Comparison of ENCODE assay signal across 9 cellular contexts in genomic region chr1:30744060-30744756, GRCh38. TPM values are rescaled to one million over a fixed set of nuclear protein-coding genes. Genes with fewer than 3 reads are reported as not detected.
DNase-seq lines count a peak whose midpoint lies in the region; ATAC-seq and TF ChIP-seq lines count a peak whose summit lies in the region.
"Had no signal": no experiment of that assay in that cellular context is flagged by ENCODE, and none has a peak within 500 bp of the region (broad histone marks: within the 10 kb centered on the region; RNA-seq: fewer than 3 reads in every experiment).

No MANE protein-coding gene starts in this region.

- H3K27me3 ChIP-seq in SK-N-SH (ENCODE audit: insufficient read depth) (no peaks in the 10 kb centered on the region), heart left ventricle (peaks cover 0 to 4% (median 0%) of the 10 kb centered on the region in 9 donors)
- H3K27me3 ChIP-seq: pancreas had no signal

- H3K27ac ChIP-seq in SK-N-SH (ENCODE audit: low read depth in 2 of 2, low read length in 1 of 2) (no peak overlapping the region), heart left ventricle (peak overlapping the region in 1 of 12 donors; percentile 83)
- H3K27ac ChIP-seq: pancreas had no signal

- H3K9ac ChIP-seq in SK-N-SH, result no peak overlapping the region

- no peak for TF ChIP-seq RAD21 in SK-N-SH (IDR thresholded peaks at IDR 0.05; ENCODE audit: low read length)

- H3K27me3 Mint-ChIP-seq in activated naive CD8-positive, alpha-beta T cell treated with anti-CD3 and anti-CD28 coated beads for 36 hours, result no peaks in the 10 kb centered on the region

- TF ChIP-seq CTCF in SK-N-SH (IDR thresholded peaks at IDR 0.05) (no peak), heart left ventricle (IDR thresholded peaks at IDR 0.05) (no peak)

- H3K36me3 ChIP-seq in SK-N-SH (replicated peaks in 1 of 2; ENCODE audit: control insufficient read depth in 1 of 2, insufficient read depth in 2 of 2, low read length in 1 of 2) (no peaks in the 10 kb centered on the region), heart left ventricle (peaks cover 0 to 34% (median 0%) of the 10 kb centered on the region in 9 donors)
- H3K36me3 ChIP-seq: pancreas had no signal

- no peak for TF ChIP-seq POLR2A in heart left ventricle (IDR thresholded peaks at IDR 0.05)

- H3F3A ChIP-seq in SK-N-SH (replicated peaks; ENCODE audit: insufficient read depth), result no peaks in the 10 kb centered on the region

- no peaks in the 10 kb centered on the region for H4K20me1 ChIP-seq in SK-N-SH (ENCODE audit: insufficient read depth)

- H3K9me3 ChIP-seq in SK-N-SH (no peaks in the 10 kb centered on the region), heart left ventricle (no peaks in the 10 kb centered on the region)
- H3K9me3 ChIP-seq: pancreas had no signal

- DNase-seq in SK-N-SH, result no peak
- DNase-seq in activated naive CD8-positive, alpha-beta T cell treated with anti-CD3 and anti-CD28 coated beads for 36 hours, result peak; percentile 73
- DNase-seq in stimulated activated CD8-positive, alpha-beta memory T cell treated with anti-CD3 and anti-CD28 coated beads, Interleukin-4, amount 100 ng/mL, for 48 hours, result peak; percentile 67
- DNase-seq in iPS-NIHi7 (ENCODE audit: extremely low spot score), result no peak
- no peak for DNase-seq in heart left ventricle
- DNase-seq in DMS53 treated with DMSO at 0.1 percent for 48 hours (lab: John Stamatoyannopoulos, UW; ENCODE audit: unreplicated experiment), result no peak

- no peak overlapping the region for H3K4me2 ChIP-seq in SK-N-SH

- H3K9me3 Mint-ChIP-seq in activated naive CD8-positive, alpha-beta T cell treated with anti-CD3 and anti-CD28 coated beads for 36 hours, result no peaks in the 10 kb centered on the region

- POLR2A ChIA-PET in SK-N-SH (lab: Yijun Ruan, JAX), result interaction anchor here (0.9 kb wide), 1 partner anchor 8 kb away, joined by 3 read pairs; no protein-coding TSS in a partner anchor

- no peak for TF ChIP-seq EP300 in SK-N-SH (IDR thresholded peaks at IDR 0.05; ENCODE audit: borderline replicate concordance in 1 of 2, low read depth in 1 of 2, low read length in 1 of 2)

- intact Hi-C loops in heart left ventricle (cut with DNase I), result no loop called here

- peaks cover 61% of the 10 kb centered on the region for H3K36me3 Mint-ChIP-seq in activated naive CD8-positive, alpha-beta T cell treated with anti-CD3 and anti-CD28 coated beads for 36 hours

- peaks cover 93% of the 10 kb centered on the region for H3K4me1 Mint-ChIP-seq in activated naive CD8-positive, alpha-beta T cell treated with anti-CD3 and anti-CD28 coated beads for 36 hours

- no peaks in the 10 kb centered on the region for H3K79me2 ChIP-seq in SK-N-SH (ENCODE audit: insufficient read depth)

- 80% methylated on average over 7 of the region's 7 CpGs for WGBS in SK-N-SH (ENCODE audit: low lambda C conversion rate)
- WGBS in heart left ventricle, 4 donors, result 71 to 87% (median 77%) methylated on average over 7 of the region's 7 CpGs

- H3K4me3 ChIP-seq in SK-N-SH (ENCODE audit: low read depth in 2 of 2, low read length in 1 of 2) (no peak overlapping the region), heart left ventricle (peak overlapping the region in 1 of 12 donors; percentile 23)
- H3K4me3 ChIP-seq: pancreas had no signal

- peak overlapping the region; percentile 98 for H3K27ac Mint-ChIP-seq in activated naive CD8-positive, alpha-beta T cell treated with anti-CD3 and anti-CD28 coated beads for 36 hours

- H3K9me2 ChIP-seq in SK-N-SH, result no peaks in the 10 kb centered on the region

- H3K4me1 ChIP-seq in SK-N-SH (ENCODE audit: control insufficient read depth in 1 of 2, insufficient read depth in 2 of 2, low read depth in 1 of 2, low read length in 1 of 2) (peaks cover 0 to 11% of the 10 kb centered on the region in 2 experiments; a peak in 1 of 4 replicates), heart left ventricle (peaks cover 0 to 88% (median 0%) of the 10 kb centered on the region in 12 donors)

- H3K4me3 Mint-ChIP-seq in activated naive CD8-positive, alpha-beta T cell treated with anti-CD3 and anti-CD28 coated beads for 36 hours, result peak overlapping the region; percentile 69

- ATAC-seq in SK-N-SH treated with all-trans-retinoic acid at 6 μM for 48 hours, result no peak; the same call in 2 of the 3 replicates
- ATAC-seq in HG03108 (IDR thresholded peaks at IDR 0.05; ENCODE audit: unreplicated experiment), result peak; percentile 33
- ATAC-seq in heart left ventricle, result no peak

- CTCF ChIA-PET in SK-N-SH (lab: Yijun Ruan, JAX), result interaction anchor here (0.9 to 1.8 kb wide), 5 partner anchors 25 to 58 kb away, joined by 3 to 9 read pairs (median 7); no protein-coding TSS in a partner anchor

- H2AFZ ChIP-seq in SK-N-SH (ENCODE audit: low read depth), result no peak overlapping the region

TF ChIP-seq in SK-N-SH, 30 proteins besides CTCF, POLR2A, EP300 and RAD21:
- TF ChIP-seq JUND (IDR thresholded peaks at IDR 0.05), result no peak
- peak; percentile 9; the same call in 1 of the 2 replicates for TF ChIP-seq FOSL2 (IDR thresholded peaks at IDR 0.05; ENCODE audit: borderline replicate concordance, low read depth)

TF ChIP-seq in SK-N-SH treated with all-trans-retinoic acid at 6 μM for 48 hours, 23 proteins besides CTCF, POLR2A, EP300 and RAD21 (continues in another document):
- no peak for TF ChIP-seq ARNTL (CRISPR knock-in tag; IDR thresholded peaks at IDR 0.05; ENCODE audit: borderline replicate concordance, low read depth)
- no peak for TF ChIP-seq TCF4 (CRISPR knock-in tag; IDR thresholded peaks at IDR 0.05; ENCODE audit: borderline replicate concordance)
- TF ChIP-seq GLIS3 (CRISPR knock-in tag; IDR thresholded peaks at IDR 0.05), result no peak
- no peak for TF ChIP-seq ESRRG (CRISPR knock-in tag; IDR thresholded peaks at IDR 0.05)
- no peak for TF ChIP-seq RARB (CRISPR knock-in tag; IDR thresholded peaks at IDR 0.05)
- TF ChIP-seq PATZ1 (CRISPR knock-in tag; IDR thresholded peaks at IDR 0.05; ENCODE audit: borderline replicate concordance), result no peak
- no peak for TF ChIP-seq CSDC2 (CRISPR knock-in tag; IDR thresholded peaks at IDR 0.05)
- TF ChIP-seq CREB5 (CRISPR knock-in tag; IDR thresholded peaks at IDR 0.05; ENCODE audit: low read depth), result no peak
- no peak for TF ChIP-seq CSRNP3 (CRISPR knock-in tag; IDR thresholded peaks at IDR 0.05)
- TF ChIP-seq ZNF70 (CRISPR knock-in tag; IDR thresholded peaks at IDR 0.05), result no peak
- TF ChIP-seq ZNF565 (CRISPR knock-in tag; conservative IDR thresholded peaks at IDR 0.05; ENCODE audit: low read depth), result no peak
- TF ChIP-seq PPARA (CRISPR knock-in tag; IDR thresholded peaks at IDR 0.05; ENCODE audit: borderline replicate concordance), result no peak
- TF ChIP-seq ISL1 (CRISPR knock-in tag; IDR thresholded peaks at IDR 0.05), result no peak
- TF ChIP-seq OSR1 (CRISPR knock-in tag; IDR thresholded peaks at IDR 0.05), result no peak
- no peak for TF ChIP-seq ZFP30 (CRISPR knock-in tag; IDR thresholded peaks at IDR 0.05)

RNA-seq across cellular contexts. Expression of gene LAPTM5, which starts 13.4 kb away (rescaled TPM):
- polyA plus RNA-seq in SK-N-SH (2012; rRNA removed) (1.0 and 1.1 TPM in 2 replicates), heart left ventricle (10 to 100 TPM in 1 of 2 donors, 1 to 10 TPM in 1; 6.9 to 28.7 TPM)
- polyA plus RNA-seq in SK-N-SH (2012; cell fraction: cytosol; rRNA removed), result 0.85 and 0.89 TPM in 2 replicates
- 0.30 and 0.38 TPM in 2 replicates for polyA plus RNA-seq in SK-N-SH (2012; cell fraction: nucleus; rRNA removed)
- total RNA-seq in activated naive CD8-positive, alpha-beta T cell treated with anti-CD3 and anti-CD28 coated beads for 36 hours, result 100 to 1,000 TPM; 232 to 233 TPM
- total RNA-seq in heart left ventricle, result 100 to 1,000 TPM in 1 of 9 donors, 10 to 100 TPM in 7, 1 to 10 TPM in 1; 9.4 to 260 (median 14.3) TPM

RNA-seq across cellular contexts. Expression of gene MATN1, which starts 20.8 kb away (rescaled TPM):
- polyA plus RNA-seq in SK-N-SH (2012; rRNA removed) (0.15 and 0.23 TPM in 2 replicates), heart left ventricle (not detected)
- polyA plus RNA-seq in SK-N-SH (2012; cell fraction: cytosol; rRNA removed), result 0.05 and 0.09 TPM in 2 replicates
- 1.3 and 1.4 TPM in 2 replicates for polyA plus RNA-seq in SK-N-SH (2012; cell fraction: nucleus; rRNA removed)
- 1 to 10 TPM; 1.1 to 1.5 TPM for total RNA-seq in activated naive CD8-positive, alpha-beta T cell treated with anti-CD3 and anti-CD28 coated beads for 36 hours
- total RNA-seq in heart left ventricle, result under 1 TPM in 1 of 9 donors, not detected in 8; 0.67 TPM

Comparison
In these comparisons a context has a peak if more than half of its experiments do, and no peak if none do; other contexts are left out.
1. DNase-seq: peak in activated naive CD8-positive, alpha-beta T cell treated with anti-CD3 and anti-CD28 coated beads for 36 hours (single experiment) and stimulated activated CD8-positive, alpha-beta memory T cell treated with anti-CD3 and anti-CD28 coated beads, Interleukin-4, amount 100 ng/mL, for 48 hours (single experiment); none in SK-N-SH (single experiment), iPS-NIHi7 (single experiment), heart left ventricle (0 of 5) and DMS53 treated with DMSO at 0.1 percent for 48 hours (single experiment).